14 cellular contexts compared by ENCODE assay signal in genomic region chr5:150299571-150300327, GRCh38. TPM values are rescaled to one million over a fixed set of nuclear protein-coding genes. Genes with fewer than 3 reads are reported as not detected.
DNase-seq lines count a peak whose midpoint lies in the region; ATAC-seq and TF ChIP-seq lines count a peak whose summit lies in the region.
"Had no signal": no experiment of that assay in that cellular context is flagged by ENCODE, and none has a peak within 500 bp of the region (broad histone marks: within the 10 kb centered on the region; RNA-seq: fewer than 3 reads in every experiment).

No MANE protein-coding gene starts in this region.

- H3K4me1 Mint-ChIP-seq in MCF 10A (ENCODE audit: insufficient read depth, unreplicated experiment): peaks cover 48% of the 10 kb centered on the region
- H3K4me1 Mint-ChIP-seq in mesothelial cell of epicardium: peaks cover 32% of the 10 kb centered on the region

- BruUV-seq in MCF 10A (replicated peaks; lab: Mats Ljungman, UMichigan) (TSS peak; percentile 100), A673 (replicated peaks; lab: Mats Ljungman, UMichigan) (no TSS peak)

- intact Hi-C loops in left ventricle myocardium inferior (cut with micrococcal nuclease) (no loop called here), left cardiac atrium (cut with DNase I) (no loop called here), MCF 10A (cut with micrococcal nuclease) (loop anchor here (1.0 to 2.0 kb wide), 2 partner anchors 17 to 21 kb away; no protein-coding TSS in a partner anchor), A673 (cut with micrococcal nuclease; ENCODE audit: unreplicated experiment) (no loop called here)

- TF ChIP-seq CTCF in left ventricle myocardium inferior (IDR thresholded peaks at IDR 0.05; ENCODE audit: borderline replicate concordance) (no peak), MCF 10A (IDR thresholded peaks at IDR 0.05; ENCODE audit: unreplicated experiment) (no peak), mesothelial cell of epicardium (IDR thresholded peaks at IDR 0.05; ENCODE audit: unreplicated experiment) (no peak), A673 (conservative IDR thresholded peaks at IDR 0.05; ENCODE audit: low read depth, low read length) (no peak)

- H3K27ac ChIP-seq in left ventricle myocardium inferior (replicated peaks) (peak overlapping the region; percentile 50), A673 (ENCODE audit: low read depth, low read length, poor library complexity, severe bottlenecking) (no peak overlapping the region)

- H3K9me3 ChIP-seq in left ventricle myocardium inferior (replicated peaks) (no peaks in the 10 kb centered on the region), A673 (ENCODE audit: low read depth, low read length, poor library complexity, severe bottlenecking) (no peaks in the 10 kb centered on the region)

- ATAC-seq in left cardiac atrium: no peak
- ATAC-seq in HG02840 (IDR thresholded peaks at IDR 0.05; ENCODE audit: low FRiP score, unreplicated experiment): no peak
- ATAC-seq in GM19328 (IDR thresholded peaks at IDR 0.05; ENCODE audit: unreplicated experiment): no peak
- ATAC-seq: activated naive CD4-positive, alpha-beta T cell treated with anti-CD3 and anti-CD28 coated beads, Interleukin-2, amount 50 U/mL, for 72 hours had no signal

- H3K4me3 Mint-ChIP-seq in MCF 10A (ENCODE audit: unreplicated experiment) (no peak overlapping the region), mesothelial cell of epicardium (peak overlapping the region; percentile 70)

- H3K36me3 Mint-ChIP-seq in MCF 10A (ENCODE audit: insufficient read depth, unreplicated experiment): no peaks in the 10 kb centered on the region
- H3K36me3 Mint-ChIP-seq in mesothelial cell of epicardium: no peaks in the 10 kb centered on the region
- H3K36me3 Mint-ChIP-seq: activated naive CD4-positive, alpha-beta T cell treated with anti-CD3 and anti-CD28 coated beads, Interleukin-2, amount 50 U/mL, for 72 hours had no signal

- no peaks in the 10 kb centered on the region for H3K9me3 Mint-ChIP-seq in MCF 10A (ENCODE audit: unreplicated experiment)
- no peaks in the 10 kb centered on the region for H3K9me3 Mint-ChIP-seq in mesothelial cell of epicardium
- H3K9me3 Mint-ChIP-seq: activated naive CD4-positive, alpha-beta T cell treated with anti-CD3 and anti-CD28 coated beads, Interleukin-2, amount 50 U/mL, for 72 hours had no signal

- H3K4me1 ChIP-seq in left ventricle myocardium inferior (peaks cover 29% of the 10 kb centered on the region), A673 (ENCODE audit: insufficient read depth, low read length, poor library complexity, severe bottlenecking) (peaks cover 30% of the 10 kb centered on the region)

- H3K27me3 ChIP-seq in left ventricle myocardium inferior (ENCODE audit: low read depth): peaks cover 47% of the 10 kb centered on the region
- H3K27me3 ChIP-seq in A673 (replicated peaks; ENCODE audit: insufficient read depth, low read depth, low read length, poor library complexity): no peaks in the 10 kb centered on the region

- POLR2A ChIA-PET in MCF 10A (lab: Yijun Ruan, JAX): interaction anchor here (0.6 to 3.3 kb wide), 13 partner anchors 9 to 343 kb away, joined by 3 to 61 read pairs (median 4); no protein-coding TSS in a partner anchor
- POLR2A ChIA-PET in A673 (lab: Charles Lee; ENCODE audit: low non-redundant PET): no interaction called here

- CTCF ChIA-PET in MCF 10A (lab: Yijun Ruan, JAX) (interaction anchor here (0.6 to 7.8 kb wide), 9 partner anchors 11 to 1949 kb away, joined by 3 to 63 read pairs (median 4); no protein-coding TSS in a partner anchor), A673 (lab: Charles Lee) (no interaction called here)

- H3K36me3 ChIP-seq in left ventricle myocardium inferior (no peaks in the 10 kb centered on the region), A673 (ENCODE audit: insufficient read depth, low read length, poor library complexity, severe bottlenecking) (no peaks in the 10 kb centered on the region)

- H3K27me3 Mint-ChIP-seq in MCF 10A (ENCODE audit: insufficient read depth, unreplicated experiment) (no peaks in the 10 kb centered on the region), mesothelial cell of epicardium (ENCODE audit: low read depth) (peaks cover 9% of the 10 kb centered on the region)

- H3K27ac Mint-ChIP-seq in MCF 10A (ENCODE audit: low read depth, unreplicated experiment) (peak overlapping the region; percentile 36), mesothelial cell of epicardium (peak overlapping the region; percentile 77)
- H3K27ac Mint-ChIP-seq: activated naive CD4-positive, alpha-beta T cell treated with anti-CD3 and anti-CD28 coated beads, Interleukin-2, amount 50 U/mL, for 72 hours had no signal

- DNase-seq in left ventricle myocardium inferior (no peak), left cardiac atrium (no peak), MCF 10A (ENCODE audit: unreplicated experiment) (no peak), mesothelial cell of epicardium (ENCODE audit: low spot score in 2 of 2, unreplicated experiment in 2 of 2) (no peak), A673 (ENCODE audit: low spot score) (no peak), kidney glomerular epithelial cell (lab: John Stamatoyannopoulos, UW) (no peak)
- DNase-seq: ACHN, DMS79, left ventricle myocardium superior had no signal

- H3K4me3 ChIP-seq in left ventricle myocardium inferior (no peak overlapping the region), A673 (ENCODE audit: low read depth, low read length, poor library complexity, severe bottlenecking) (no peak overlapping the region)

RNA-seq across cellular contexts. Expression of gene ARSI, which starts 3.0 kb away (rescaled TPM):
- 0.16 TPM for total RNA-seq in left ventricle myocardium inferior
- under 1 TPM; 0.68 to 0.84 TPM for total RNA-seq in left cardiac atrium
- 0.19 and 0.25 TPM in 2 replicates for total RNA-seq in MCF 10A (2022)
- 18.5 to 19.1 TPM (median 18.8 TPM) in 3 replicates for total RNA-seq in mesothelial cell of epicardium
- total RNA-seq in A673 (2021): 0.15 and 0.30 TPM in 2 replicates
- total RNA-seq: activated naive CD4-positive, alpha-beta T cell treated with anti-CD3 and anti-CD28 coated beads, Interleukin-2, amount 50 U/mL, for 72 hours had no signal

RNA-seq across cellular contexts. Expression of gene CAMK2A, which starts 10.2 kb away (rescaled TPM):
- total RNA-seq in left ventricle myocardium inferior (19.4 TPM), left cardiac atrium (10 to 100 TPM; 10.8 to 16.3 TPM), MCF 10A (2022) (not detected in 2 replicates), mesothelial cell of epicardium (3.9 to 4.1 TPM (median 4.0 TPM) in 3 replicates), A673 (2021) (not detected in 2 replicates)
- total RNA-seq: activated naive CD4-positive, alpha-beta T cell treated with anti-CD3 and anti-CD28 coated beads, Interleukin-2, amount 50 U/mL, for 72 hours; osteocyte; subcutaneous adipose tissue had no signal

RNA-seq across cellular contexts. Expression of gene TCOF1, which starts 57.7 kb away (rescaled TPM):
- total RNA-seq in left ventricle myocardium inferior (19.3 TPM), left cardiac atrium (10 to 100 TPM; 17.4 to 18.5 TPM), MCF 10A (2022) (68.4 and 83.5 TPM in 2 replicates), mesothelial cell of epicardium (53.7 to 58.8 TPM (median 55.7 TPM) in 3 replicates), A673 (2021) (109 TPM in 2 replicates)

Comparison
In these comparisons a context has a peak if more than half of its experiments do, and no peak if none do; other contexts are left out.
1. RNA of gene ARSI, which starts 3.0 kb away (total RNA-seq): 18.5 to 19.1 TPM in mesothelial cell of epicardium; 0.68 to 0.84 TPM in left cardiac atrium, 0.15 to 0.30 TPM in A673, 0.19 to 0.25 TPM in MCF 10A and 0.16 TPM in left ventricle myocardium inferior (single experiment); every median in the first group is over 10 times any median in the second.